Comparison of ENCODE assay signal across 23 cellular contexts in genomic region chr4:182067828-182068227, GRCh38.
DNase-seq lines count a peak whose midpoint lies in the region; ATAC-seq, FAIRE-seq and TF ChIP-seq lines count a peak whose summit lies in the region.
"Had no signal": no experiment of that assay in that cellular context is flagged by ENCODE, and none has a peak within 500 bp of the region (broad histone marks: within the 10 kb centered on the region; RNA-seq: fewer than 3 reads in every experiment).

No MANE protein-coding gene starts in this region.

- H2BK15ac ChIP-seq in H1 (ENCODE audit: low read length): no peak overlapping the region

- H3K4me1 Mint-ChIP-seq in WTC11: peaks cover 41% of the 10 kb centered on the region
- peaks cover 47% of the 10 kb centered on the region for H3K4me1 Mint-ChIP-seq in osteocyte (ENCODE audit: unreplicated experiment)

- no peak overlapping the region for H2BK5ac ChIP-seq in H1 (ENCODE audit: low read depth, low read length)

- H2BK12ac ChIP-seq in H1 (ENCODE audit: low read depth, low read length): no peak overlapping the region

- H3K36me3 ChIP-seq in HUES64 (ENCODE audit: insufficient read depth, low read length) (no peaks in the 10 kb centered on the region), H1 (ENCODE audit: control insufficient read depth in 2 of 4, insufficient read depth in 4 of 4, low read length in 3 of 4) (peaks cover 0 to 4% (median 0%) of the 10 kb centered on the region in 4 experiments; a peak in 2 of 8 replicates), BE2C (no peaks in the 10 kb centered on the region)
- H3K36me3 ChIP-seq: MG63 had no signal

- no peaks in the 10 kb centered on the region for H3K79me1 ChIP-seq in H1 (ENCODE audit: low read depth, low read length)

- H2BK20ac ChIP-seq in H1 (ENCODE audit: low read length): no peak overlapping the region

- H3K14ac ChIP-seq in H1 (ENCODE audit: insufficient read length): no peak overlapping the region

- TF ChIP-seq RAD21 in H1 (IDR thresholded peaks at IDR 0.05 in 1 of 2, conservative IDR thresholded peaks at IDR 0.05 in 1 of 2; ENCODE audit: low read depth in 2 of 2, low read length in 2 of 2): no peak

- 0 out of 2 replicates have a peak overlapping the region, but pooled peaks have one; percentile 9 for H3K27ac ChIP-seq in HUES64 (ENCODE audit: low read depth, low read length)
- H3K27ac ChIP-seq in H1 (ENCODE audit: low read depth, low read length): no peak overlapping the region
- H3K27ac ChIP-seq: A549, C4-2B had no signal

- H2AK5ac ChIP-seq in H1 (ENCODE audit: low read depth, low read length): no peak overlapping the region

- H3K27ac Mint-ChIP-seq in WTC11 (peak overlapping the region; percentile 92), osteocyte (ENCODE audit: unreplicated experiment) (peak overlapping the region; percentile 83)
- H3K27ac Mint-ChIP-seq: CD8-positive, alpha-beta T cell had no signal

- ATAC-seq in WTC11 (peak; percentile 48; the same call in 1 of the 2 replicates), HG03039 (IDR thresholded peaks at IDR 0.05; ENCODE audit: unreplicated experiment) (no peak), HG03432 (IDR thresholded peaks at IDR 0.05; ENCODE audit: unreplicated experiment) (no peak)
- ATAC-seq: A549; CD8-positive, alpha-beta T cell; GM12878; HCT116; PC-3 had no signal

- CTCF ChIA-PET in WTC11 (lab: Charles Lee) (no interaction called here), H1 (lab: Charles Lee; ENCODE audit: partially characterized antibody) (interaction anchor here (1.6 kb wide), 1 partner anchor 18 kb away, joined by 4 read pairs; no protein-coding TSS in a partner anchor)

- H3K27me3 Mint-ChIP-seq in WTC11 (ENCODE audit: low read depth) (no peaks in the 10 kb centered on the region), osteocyte (ENCODE audit: unreplicated experiment) (no peaks in the 10 kb centered on the region)

- no peak overlapping the region for H3K56ac ChIP-seq in H1 (replicated peaks; ENCODE audit: insufficient read length, low read depth, low read length)

- TF ChIP-seq CTCF in WTC11 (IDR thresholded peaks at IDR 0.05) (no peak), H1 (IDR thresholded peaks at IDR 0.05; ENCODE audit: control extremely low read depth in 1 of 3, insufficient read depth in 1 of 3, low read depth in 1 of 3, low read length in 3 of 3) (no peak), osteocyte (IDR thresholded peaks at IDR 0.05) (no peak), BE2C (IDR thresholded peaks at IDR 0.05; ENCODE audit: low read depth, low read length) (no peak)

- no peak overlapping the region for H3K18ac ChIP-seq in H1 (ENCODE audit: extremely low read depth, low read length)

- H3K4me3 Mint-ChIP-seq in WTC11 (no peak overlapping the region), osteocyte (ENCODE audit: unreplicated experiment) (peak overlapping the region; percentile 55)
- H3K4me3 Mint-ChIP-seq: CD8-positive, alpha-beta T cell had no signal

- H3K23me2 ChIP-seq in H1 (ENCODE audit: low read depth, low read length): no peaks in the 10 kb centered on the region; the same call in 1 of the 2 replicates

- no peak overlapping the region for H4K91ac ChIP-seq in H1 (replicated peaks; ENCODE audit: insufficient read length, low read length)

- POLR2A ChIA-PET in WTC11 (lab: Charles Lee) (no interaction called here), H1 (lab: Charles Lee; ENCODE audit: partially characterized antibody) (interaction anchor here (0.7 kb wide), 1 partner anchor 12 kb away, joined by 3 read pairs; no protein-coding TSS in a partner anchor)

- H3K36me3 Mint-ChIP-seq in WTC11 (peaks cover 11% of the 10 kb centered on the region), osteocyte (ENCODE audit: unreplicated experiment) (peaks cover 2% of the 10 kb centered on the region)
- H3K36me3 Mint-ChIP-seq: CD8-positive, alpha-beta T cell had no signal

- H3K4me1 ChIP-seq in HUES64 (ENCODE audit: insufficient read depth, low read length): peaks cover 26% of the 10 kb centered on the region
- H3K4me1 ChIP-seq in H1 (replicated peaks in 1 of 4; ENCODE audit: control insufficient read depth in 3 of 4, insufficient read depth in 4 of 4, low read length in 3 of 4): peaks cover 0 to 5% (median 3%) of the 10 kb centered on the region in 4 experiments; a peak in 3 of 7 replicates
- H3K4me1 ChIP-seq in BE2C: peaks cover 3% of the 10 kb centered on the region
- H3K4me1 ChIP-seq: Caco-2 had no signal

- no peak overlapping the region for H3K4ac ChIP-seq in H1 (replicated peaks; ENCODE audit: insufficient read length, low read depth, low read length)

- H3K4me3 ChIP-seq in HUES64 (ENCODE audit: low read length) (no peak overlapping the region), H1 (ENCODE audit: extremely low read depth in 1 of 4, insufficient read depth in 2 of 4, low read depth in 3 of 4, low read length in 4 of 4) (no peak overlapping the region), BE2C (ENCODE audit: low read depth, low read length) (no peak overlapping the region)
- H3K4me3 ChIP-seq: A549, GM12878, MG63 had no signal

- no peak overlapping the region for H2AFZ ChIP-seq in H1 (ENCODE audit: low read length)

- H3K4me2 ChIP-seq in H1 (ENCODE audit: insufficient read depth in 1 of 2, low read depth in 2 of 2, low read length in 2 of 2): no peak overlapping the region
- H3K4me2 ChIP-seq: A549, SK-N-SH had no signal

- H3K27me3 ChIP-seq in HUES64 (ENCODE audit: insufficient read depth, low read length) (no peaks in the 10 kb centered on the region), H1 (replicated peaks in 1 of 4; ENCODE audit: control insufficient read depth in 3 of 4, extremely low read depth in 1 of 4, insufficient read depth in 3 of 4, low read length in 3 of 4) (no peaks in the 10 kb centered on the region), BE2C (no peaks in the 10 kb centered on the region)
- H3K27me3 ChIP-seq: MG63 had no signal

- TF ChIP-seq EP300 in H1 (IDR thresholded peaks at IDR 0.05; ENCODE audit: borderline replicate concordance in 1 of 2, low read depth in 2 of 2, low read length in 2 of 2): no peak

- no peak for TF ChIP-seq POLR2A in H1 (IDR thresholded peaks at IDR 0.05; ENCODE audit: control extremely low read depth in 1 of 2, low read depth in 2 of 2, low read length in 2 of 2)

- no peaks in the 10 kb centered on the region for H4K20me1 ChIP-seq in H1 (replicated peaks in 1 of 2; ENCODE audit: control insufficient read depth in 1 of 2, insufficient read depth in 2 of 2, low read length in 2 of 2)

- no peak overlapping the region for H4K8ac ChIP-seq in H1 (ENCODE audit: extremely low read depth, insufficient read depth, low read length)

- H2BK120ac ChIP-seq in H1 (replicated peaks; ENCODE audit: low read depth, low read length): no peak overlapping the region

- H3K79me2 ChIP-seq in H1 (ENCODE audit: control insufficient read depth in 1 of 2, insufficient read depth in 2 of 2, low read length in 2 of 2): no peaks in the 10 kb centered on the region

- no peak for DNase-seq in WTC11 (ENCODE audit: low spot score)
- DNase-seq in H1 (ENCODE audit: low read depth in 1 of 2, low spot score in 2 of 2): no peak
- no peak for DNase-seq in osteocyte (ENCODE audit: extremely low spot score, unreplicated experiment)
- DNase-seq in BE2C: no peak
- DNase-seq: Caco-2; CD8-positive, alpha-beta T cell; DMS79; EL; GDM1; GOT3; KBM-7; MG63; NCI-H2029; PC-3; SK-N-SH; SW 1271 had no signal

- H3K9me3 Mint-ChIP-seq in WTC11 (peaks cover 12% of the 10 kb centered on the region), osteocyte (ENCODE audit: unreplicated experiment) (no peaks in the 10 kb centered on the region)
- H3K9me3 Mint-ChIP-seq: CD8-positive, alpha-beta T cell had no signal

- WGBS in HUES64: 83% methylated on average over 5 of the region's 5 CpGs
- 73% methylated on average over 5 of the region's 5 CpGs; no CpG with 5 or more reads in 1 of the 2 experiments for WGBS in H1 (ENCODE audit: extremely low coverage in 1 of 2, insufficient coverage in 1 of 2, insufficient read length in 1 of 2, insufficient replicate concordance in 2 of 2, low coverage in 1 of 2, low lambda C conversion rate in 2 of 2, missing lambda C conversion rate in 1 of 2), 2 experiments

- no peak overlapping the region for H3K9ac ChIP-seq in HUES64 (ENCODE audit: low read depth, low read length)
- H3K9ac ChIP-seq in H1 (replicated peaks in 1 of 4; ENCODE audit: extremely low read depth in 1 of 4, low read depth in 3 of 4, low read length in 3 of 4): no peak overlapping the region
- H3K9ac ChIP-seq: SK-N-SH had no signal

- FAIRE-seq in H1 (lab: Jason Lieb, UNC): peak; percentile 78
- FAIRE-seq: A549, GM12878 had no signal

- H3K9me3 ChIP-seq in HUES64 (ENCODE audit: insufficient read depth, low read depth, low read length): no peaks in the 10 kb centered on the region
- H3K9me3 ChIP-seq in H1 (ENCODE audit: insufficient read depth in 2 of 2, low read depth in 1 of 2, low read length in 1 of 2): peaks cover 6 to 9% of the 10 kb centered on the region in 2 experiments; a peak in 3 of 4 replicates
- H3K9me3 ChIP-seq in BE2C: no peaks in the 10 kb centered on the region
- H3K9me3 ChIP-seq: A549, Caco-2, MG63, SK-N-SH had no signal

- H4K5ac ChIP-seq in H1 (ENCODE audit: insufficient read length, low read depth, low read length): no peak overlapping the region

- no peak overlapping the region for H3K23ac ChIP-seq in H1 (ENCODE audit: insufficient read length)

TF ChIP-seq in H1, 55 proteins besides CTCF, POLR2A, EP300 and RAD21:
- TF ChIP-seq POLR2AphosphoS5 (IDR thresholded peaks at IDR 0.05; ENCODE audit: low read depth, low read length) (no peak), ASH2L (IDR thresholded peaks at IDR 0.05; ENCODE audit: low read length) (no peak), KDM4A (IDR thresholded peaks at IDR 0.05; ENCODE audit: low read depth, low read length, severe bottlenecking) (no peak), TEAD4 (IDR thresholded peaks at IDR 0.05; ENCODE audit: low read depth, low read length) (0 out of 2 replicates have a peak, but pooled peaks have one; percentile 43), PHF8 (conservative IDR thresholded peaks at IDR 0.05; ENCODE audit: low read depth, low read length) (no peak)
